In genomic region chr1:15683411-15684039, GRCh38 we compare ENCODE assay signal across 8 cellular contexts. TPM values are rescaled to one million over a fixed set of nuclear protein-coding genes. Genes with fewer than 3 reads are reported as not detected.
DNase-seq lines count a peak whose midpoint lies in the region; TF ChIP-seq lines count a peak whose summit lies in the region.

No MANE protein-coding gene starts in this region.

- no peak for TF ChIP-seq CTCF in VCaP (conservative IDR thresholded peaks at IDR 0.05)
- TF ChIP-seq CTCF in fibroblast of villous mesenchyme (IDR thresholded peaks at IDR 0.05; ENCODE audit: insufficient read depth, low read depth, low read length) = no peak
- no peak for TF ChIP-seq CTCF in prostate gland (IDR thresholded peaks at IDR 0.05)

- no peaks in the 10 kb centered on the region for H3K27me3 ChIP-seq in prostate gland (replicated peaks; ENCODE audit: insufficient read depth)

- WGBS in prostate gland = 38% methylated on average over 18 of the region's 18 CpGs

- no peaks in the 10 kb centered on the region for H3K36me3 ChIP-seq in ES-I3 (ENCODE audit: insufficient read depth, low read length)
- H3K36me3 ChIP-seq in prostate gland = no peaks in the 10 kb centered on the region

- H3K27ac ChIP-seq in VCaP = peak overlapping the region; percentile 89
- H3K27ac ChIP-seq in prostate gland = peak overlapping the region; percentile 90 to 95

- no peak for TF ChIP-seq POLR2A in prostate gland (IDR thresholded peaks at IDR 0.05)

- DNase-seq in fibroblast of villous mesenchyme (ENCODE audit: low read depth) = no peak
- no peak for DNase-seq in prostate gland (ENCODE audit: low spot score)
- no peak for DNase-seq in dermis blood vessel endothelial cell
- DNase-seq in HK-2 (ENCODE audit: unreplicated experiment) = no peak
- DNase-seq in NOMO-1 (lab: John Stamatoyannopoulos, UW; ENCODE audit: unreplicated experiment in 2 of 2) = no peak
- no peak for DNase-seq in GDM1 (lab: John Stamatoyannopoulos, UW)

- H3K4me1 ChIP-seq in ES-I3 (ENCODE audit: insufficient read depth, low read length) (peaks cover 14% of the 10 kb centered on the region; the same call in 1 of the 2 replicates), prostate gland (replicated peaks) (no peaks in the 10 kb centered on the region)

- H3K4me3 ChIP-seq in fibroblast of villous mesenchyme (ENCODE audit: low read depth, low read length) = peak overlapping the region; percentile 84
- peak overlapping the region; percentile 87 to 90 for H3K4me3 ChIP-seq in prostate gland

- H3K9me3 ChIP-seq in ES-I3 (ENCODE audit: control insufficient read depth, insufficient read depth, low read length) (no peaks in the 10 kb centered on the region), prostate gland (no peaks in the 10 kb centered on the region)

- intact Hi-C loops in prostate gland (cut with DNase I) = no loop called here

- peak overlapping the region; percentile 81 for H3K9ac ChIP-seq in ES-I3 (ENCODE audit: low read depth, low read length)

RNA-seq across cellular contexts. Expression of gene PLEKHM2, which starts 0.6 kb away (rescaled TPM):
- 54.0 and 61.8 TPM in 2 replicates for total RNA-seq in fibroblast of villous mesenchyme
- 10 to 100 TPM; 29.0 to 60.4 TPM for total RNA-seq in prostate gland
- 61.8 and 77.2 TPM in 2 replicates for total RNA-seq in dermis blood vessel endothelial cell

RNA-seq across cellular contexts. Expression of gene SLC25A34, which starts 52.5 kb away (rescaled TPM):
- total RNA-seq in fibroblast of villous mesenchyme (under 0.01 and 0.43 TPM in 2 replicates), prostate gland (1 to 10 TPM; 1.1 to 1.4 TPM), dermis blood vessel endothelial cell (0.33 and 1.7 TPM in 2 replicates)

RNA-seq across cellular contexts. Expression of gene TMEM82, which starts 58.8 kb away (rescaled TPM):
- total RNA-seq in fibroblast of villous mesenchyme = not detected in 2 replicates
- total RNA-seq in prostate gland = not detected
- total RNA-seq in dermis blood vessel endothelial cell = not detected in 2 replicates
